ENCODE assay signal across 16 cellular contexts in genomic region chr11:120178441-120179070, GRCh38. TPM values are rescaled to one million over a fixed set of nuclear protein-coding genes. Genes with fewer than 3 reads are reported as not detected.
DNase-seq lines count a peak whose midpoint lies in the region; ATAC-seq and TF ChIP-seq lines count a peak whose summit lies in the region.
"Had no signal": no experiment of that assay in that cellular context is flagged by ENCODE, and none has a peak within 500 bp of the region (broad histone marks: within the 10 kb centered on the region; RNA-seq: fewer than 3 reads in every experiment).

No MANE protein-coding gene starts in this region.

- H3K36me3 ChIP-seq in IMR-90 (ENCODE audit: control insufficient read depth, insufficient read depth, low read length) (no peaks in the 10 kb centered on the region), heart right ventricle (no peaks in the 10 kb centered on the region), skeletal muscle tissue (ENCODE audit: control insufficient read depth in 3 of 3, insufficient read depth in 3 of 3, low read length in 3 of 3) (no peaks in the 10 kb centered on the region)
- no peaks in the 10 kb centered on the region for H3K36me3 ChIP-seq in effector memory CD4-positive, alpha-beta T cell (ENCODE audit: control insufficient read depth, insufficient read depth, low read length)
- H3K36me3 ChIP-seq: HAP-1 had no signal

- no peak overlapping the region for H3K14ac ChIP-seq in IMR-90 (replicated peaks; ENCODE audit: low read depth, low read length)

- no peak overlapping the region for H3K9ac ChIP-seq in IMR-90 (ENCODE audit: low read depth, low read length)
- H3K9ac ChIP-seq in skeletal muscle tissue (ENCODE audit: low read depth in 1 of 3, low read length in 3 of 3), result no peak overlapping the region

- dilution Hi-C loops in IMR-90 (cut with HindIII; ENCODE audit: low sequenced_read_pairs, unreplicated experiment), result no loop called here

- H2AFZ ChIP-seq in IMR-90 (replicated peaks; ENCODE audit: low read length, poor library complexity), result no peak overlapping the region

- H3K27ac ChIP-seq in IMR-90 (ENCODE audit: insufficient read depth, low read length) (no peak overlapping the region), heart right ventricle (peak overlapping the region in 8 of 10 donors; percentile 10 to 58 (median 39)), skeletal muscle tissue (ENCODE audit: low read depth, low read length) (peak overlapping the region; percentile 18)
- no peak overlapping the region for H3K27ac ChIP-seq in effector memory CD4-positive, alpha-beta T cell (ENCODE audit: insufficient read depth, low read length, poor library complexity, severe bottlenecking)

- BruUV-seq in IMR-90 (replicated peaks; lab: Mats Ljungman, UMichigan), result no TSS peak

- no peaks in the 10 kb centered on the region for H4K20me1 ChIP-seq in IMR-90 (ENCODE audit: insufficient read depth, low read length)

- H3K4me2 ChIP-seq in IMR-90 (ENCODE audit: low read depth, low read length), result no peak overlapping the region

- no peak overlapping the region for H2BK5ac ChIP-seq in IMR-90 (ENCODE audit: low read depth, low read length, poor library complexity, severe bottlenecking)

- H2BK20ac ChIP-seq in IMR-90 (ENCODE audit: low read depth, low read length), result no peak overlapping the region

- H3K9me1 ChIP-seq in IMR-90 (ENCODE audit: insufficient read depth, low read length), result no peaks in the 10 kb centered on the region

- no peak overlapping the region; the same call in 1 of the 2 replicates for H3K4ac ChIP-seq in IMR-90 (ENCODE audit: low read depth, low read length)

- intact Hi-C loops in IMR-90 (cut with micrococcal nuclease), result no loop called here
- intact Hi-C loops in heart right ventricle (cut with DNase I), result no loop called here

- no peak overlapping the region for H2BK15ac ChIP-seq in IMR-90 (ENCODE audit: low read depth, low read length)

- CTCF ChIA-PET in IMR-90 (lab: Yijun Ruan, JAX), result interaction anchor here (1.0 to 1.1 kb wide), 2 partner anchors 121 to 125 kb away, joined by 4 to 6 read pairs; no protein-coding TSS in a partner anchor

- no peak overlapping the region for H3K18ac ChIP-seq in IMR-90 (ENCODE audit: low read depth, low read length)

- no peak overlapping the region for H4K8ac ChIP-seq in IMR-90 (ENCODE audit: low read depth in 2 of 2, low read length in 2 of 2)

- POLR2A ChIA-PET in IMR-90 (lab: Charles Lee; ENCODE audit: unreplicated experiment), result no interaction called here

- DNase-seq in EL (peak; percentile 68), IMR-90 (peak; percentile 18), heart right ventricle (no peak)
- DNase-seq in effector memory CD4-positive, alpha-beta T cell, result no peak
- DNase-seq in stimulated activated CD4-positive, alpha-beta T cell treated with anti-CD3 and anti-CD28 coated beads, Interleukin-4, amount 100 ng/mL, for 24 hours, result no peak
- DNase-seq: activated CD4-positive, alpha-beta T cell treated with anti-CD3 and anti-CD28 coated beads, Interleukin-2, amount 10 ng/mL, durations not matched to agents 24 days and 14 days; C1 segment of cervical spinal cord; Kasumi-1; NCI-H1417; NCI-H82; stimulated activated CD4-positive, alpha-beta T cell treated with anti-CD3 and anti-CD28 coated beads, Interleukin-4, amount 100 ng/mL, for 1 hour had no signal

- TF ChIP-seq RAD21 in IMR-90 (IDR thresholded peaks at IDR 0.05; ENCODE audit: low read length), result no peak

- no peaks in the 10 kb centered on the region for H3K79me1 ChIP-seq in IMR-90 (ENCODE audit: low read depth in 1 of 2, low read length in 2 of 2)

- no peak for TF ChIP-seq POLR2A in IMR-90 (IDR thresholded peaks at IDR 0.05; ENCODE audit: low read depth, low read length)

- no peak overlapping the region for H4K5ac ChIP-seq in IMR-90 (ENCODE audit: low read depth, low read length)

- ATAC-seq in IMR-90 (ENCODE audit: low read depth) (0 out of 2 replicates have a peak, but pooled peaks have one; percentile 25), heart right ventricle (no peak), GM21619 (IDR thresholded peaks at IDR 0.05; ENCODE audit: unreplicated experiment) (no peak)
- ATAC-seq: left colon, Panc1 had no signal

- in situ Hi-C loops in IMR-90 (cut with MboI; ENCODE audit: low sequenced_read_pairs), result no loop called here

- no peak overlapping the region for H4K91ac ChIP-seq in IMR-90 (ENCODE audit: insufficient read depth, low read depth, low read length)

- 78% methylated on average over 1 of the region's 6 CpGs; no CpG with 5 or more reads in 1 of the 2 experiments for WGBS in IMR-90 (ENCODE audit: extremely low coverage in 2 of 2, insufficient read length in 1 of 2), 2 experiments
- WGBS in heart right ventricle, 2 donors, result 78 to 86% methylated on average over 6 of the region's 6 CpGs

- no peak overlapping the region for H2BK120ac ChIP-seq in IMR-90 (ENCODE audit: low read depth, low read length)

- H3K4me1 ChIP-seq in IMR-90 (ENCODE audit: control insufficient read depth, insufficient read depth, low read length) (peaks cover 4% of the 10 kb centered on the region; the same call in 1 of the 2 replicates), heart right ventricle (peaks cover 0 to 56% (median 24%) of the 10 kb centered on the region in 9 donors), skeletal muscle tissue (ENCODE audit: control insufficient read depth in 3 of 3, insufficient read depth in 3 of 3, low read length in 3 of 3) (peaks cover 15 to 26% (median 21%) of the 10 kb centered on the region in 3 donors)
- no peaks in the 10 kb centered on the region for H3K4me1 ChIP-seq in effector memory CD4-positive, alpha-beta T cell (ENCODE audit: control insufficient read depth, insufficient read depth, low read length, poor library complexity, severe bottlenecking)
- H3K4me1 ChIP-seq: HAP-1 had no signal

- H3K56ac ChIP-seq in IMR-90 (ENCODE audit: extremely low read depth, insufficient read depth, low read length), result no peak overlapping the region

- H3K9me3 ChIP-seq in IMR-90 (ENCODE audit: control insufficient read depth, insufficient read depth, low read length), result no peaks in the 10 kb centered on the region
- H3K9me3 ChIP-seq in heart right ventricle, result no peaks in the 10 kb centered on the region
- no peaks in the 10 kb centered on the region for H3K9me3 ChIP-seq in skeletal muscle tissue (ENCODE audit: control insufficient read depth in 3 of 3, low read length in 3 of 3)
- H3K9me3 ChIP-seq in effector memory CD4-positive, alpha-beta T cell (ENCODE audit: control insufficient read depth, low read length), result no peaks in the 10 kb centered on the region
- H3K9me3 ChIP-seq: HAP-1 had no signal

- TF ChIP-seq CTCF in IMR-90 (conservative IDR thresholded peaks at IDR 0.05; ENCODE audit: low read depth, low read length), result no peak
- no peak for TF ChIP-seq CTCF in heart right ventricle (IDR thresholded peaks at IDR 0.05)

- H3K27me3 ChIP-seq in IMR-90 (ENCODE audit: control insufficient read depth, insufficient read depth, low read length) (peaks cover 24% of the 10 kb centered on the region), heart right ventricle (peaks cover 0 to 15% (median under 1%) of the 10 kb centered on the region in 7 donors), skeletal muscle tissue (ENCODE audit: control insufficient read depth in 3 of 3, insufficient read depth in 3 of 3, low read length in 3 of 3) (peaks cover 0 to 11% (median 4%) of the 10 kb centered on the region in 3 donors)
- no peaks in the 10 kb centered on the region for H3K27me3 ChIP-seq in effector memory CD4-positive, alpha-beta T cell (replicated peaks; ENCODE audit: control insufficient read depth, insufficient read depth, low read length, poor library complexity, severe bottlenecking)

- H3K4me3 ChIP-seq in IMR-90 (ENCODE audit: insufficient read depth, low read depth, low read length) (no peak overlapping the region), heart right ventricle (no peak overlapping the region), skeletal muscle tissue (ENCODE audit: low read length in 3 of 3) (no peak overlapping the region)
- no peak overlapping the region for H3K4me3 ChIP-seq in effector memory CD4-positive, alpha-beta T cell (ENCODE audit: insufficient read depth, low read depth, low read length, poor library complexity, severe bottlenecking)
- H3K4me3 ChIP-seq: HAP-1 had no signal

- no peak overlapping the region for H2AK5ac ChIP-seq in IMR-90 (ENCODE audit: low read depth, low read length)

- no peak overlapping the region for H2AK9ac ChIP-seq in IMR-90 (replicated peaks; ENCODE audit: low read depth, low read length, poor library complexity)

- H3K23ac ChIP-seq in IMR-90 (ENCODE audit: low read depth, low read length), result no peak overlapping the region

TF ChIP-seq in IMR-90, 13 proteins besides CTCF, POLR2A, EP300 and RAD21 (continues in another document):
- TF ChIP-seq SMC3 (IDR thresholded peaks at IDR 0.05; ENCODE audit: low read depth, low read length), result no peak
- TF ChIP-seq BHLHE40 (IDR thresholded peaks at IDR 0.05; ENCODE audit: low read depth, low read length), result no peak
- no peak for TF ChIP-seq NFE2L2 (IDR thresholded peaks at IDR 0.05; ENCODE audit: low read depth, low read length)
- no peak for TF ChIP-seq CHD1 (IDR thresholded peaks at IDR 0.05; ENCODE audit: low read depth, low read length)
- TF ChIP-seq ELK1 (IDR thresholded peaks at IDR 0.05; ENCODE audit: borderline replicate concordance, low read depth, low read length), result no peak

RNA-seq across cellular contexts. Expression of gene OAF, which starts 32.3 kb away (rescaled TPM):
- total RNA-seq in IMR-90 (2012; rRNA removed), result 9.9 and 10.8 TPM in 2 replicates
- polyA plus RNA-seq in IMR-90 (2012; rRNA removed), result 42.0 and 53.1 TPM in 2 replicates
- polyA plus RNA-seq in IMR-90 (2012; cell fraction: cytosol; rRNA removed), result 68.2 and 111 TPM in 2 replicates
- polyA plus RNA-seq in IMR-90 (2012; cell fraction: nucleus; rRNA removed; ENCODE audit: low replicate concordance), result 38.8 and 119 TPM in 2 replicates
- total RNA-seq in heart right ventricle, result 10 to 100 TPM in 7 of 10 donors, 1 to 10 TPM in 3; 8.4 to 41.6 (median 13.8) TPM
- polyA plus RNA-seq in heart right ventricle, result 10 to 100 TPM; 20.2 to 40.5 TPM
- 13.6 TPM for total RNA-seq in skeletal muscle tissue

RNA-seq across cellular contexts. Expression of gene TRIM29, which starts 40.6 kb away (rescaled TPM):
- total RNA-seq in IMR-90 (2012; rRNA removed) (not detected in 2 replicates), heart right ventricle (under 1 TPM in 2 of 10 donors, not detected in 8; 0.30 to 0.64 TPM), skeletal muscle tissue (0.52 TPM)
- polyA plus RNA-seq in IMR-90 (2012; rRNA removed) (not detected in 2 replicates), heart right ventricle (under 1 TPM in 1 of 2 donors, not detected in 1; 0.17 TPM)
- polyA plus RNA-seq in IMR-90 (2012; cell fraction: cytosol; rRNA removed), result not detected in 2 replicates
- not detected in 2 replicates for polyA plus RNA-seq in IMR-90 (2012; cell fraction: nucleus; rRNA removed; ENCODE audit: low replicate concordance)
- total RNA-seq: activated CD4-positive, alpha-beta T cell treated with anti-CD3 and anti-CD28 coated beads, Interleukin-2, amount 10 ng/mL, durations not matched to agents 24 days and 14 days had no signal

Comparison
In these comparisons a context has a peak if more than half of its experiments do, and no peak if none do; other contexts are left out.
1. DNase-seq: peak in EL (single experiment) and IMR-90 (single experiment); none in heart right ventricle (0 of 2), effector memory CD4-positive, alpha-beta T cell (0 of 3) and stimulated activated CD4-positive, alpha-beta T cell treated with anti-CD3 and anti-CD28 coated beads, Interleukin-4, amount 100 ng/mL, for 24 hours (single experiment).
2. H3K27ac ChIP-seq: peak in heart right ventricle (8 of 10) and skeletal muscle tissue (single experiment); none in IMR-90 (single experiment) and effector memory CD4-positive, alpha-beta T cell (single experiment).